1 cellular context compared by ENCODE assay signal in the genomic region with DNA sequence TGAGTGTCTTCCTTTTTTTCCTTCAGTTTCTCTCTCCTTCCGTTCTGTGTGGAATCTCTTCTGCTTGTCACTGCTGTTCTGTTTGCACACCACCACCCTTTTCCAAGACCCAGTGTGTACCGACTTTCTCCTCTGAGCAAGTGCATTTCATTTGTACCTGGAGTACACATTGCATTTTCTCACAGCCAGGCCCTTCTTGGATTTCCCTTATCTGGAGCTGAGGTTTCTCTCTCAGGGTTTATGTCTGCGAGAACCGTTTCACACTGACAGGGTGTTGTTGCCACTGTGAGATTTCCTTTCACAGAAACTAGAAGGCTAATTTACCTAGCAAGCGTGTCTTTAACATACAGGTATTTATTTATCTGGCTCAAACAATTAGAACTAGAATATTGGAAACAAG.
TF ChIP-seq lines count a peak whose summit lies in the region.

No MANE protein-coding gene starts in this region.

TF ChIP-seq in GM12878, 131 proteins besides CTCF, POLR2A, EP300 and RAD21:
- TF ChIP-seq MEF2B (IDR thresholded peaks at IDR 0.05; ENCODE audit: partially characterized antibody, poor library complexity, severe bottlenecking), result peak; percentile 17
- TF ChIP-seq TAF1 (IDR thresholded peaks at IDR 0.05; ENCODE audit: borderline replicate concordance, low read depth, low read length), result no peak
